9 cellular contexts compared by ENCODE assay signal in the genomic region with DNA sequence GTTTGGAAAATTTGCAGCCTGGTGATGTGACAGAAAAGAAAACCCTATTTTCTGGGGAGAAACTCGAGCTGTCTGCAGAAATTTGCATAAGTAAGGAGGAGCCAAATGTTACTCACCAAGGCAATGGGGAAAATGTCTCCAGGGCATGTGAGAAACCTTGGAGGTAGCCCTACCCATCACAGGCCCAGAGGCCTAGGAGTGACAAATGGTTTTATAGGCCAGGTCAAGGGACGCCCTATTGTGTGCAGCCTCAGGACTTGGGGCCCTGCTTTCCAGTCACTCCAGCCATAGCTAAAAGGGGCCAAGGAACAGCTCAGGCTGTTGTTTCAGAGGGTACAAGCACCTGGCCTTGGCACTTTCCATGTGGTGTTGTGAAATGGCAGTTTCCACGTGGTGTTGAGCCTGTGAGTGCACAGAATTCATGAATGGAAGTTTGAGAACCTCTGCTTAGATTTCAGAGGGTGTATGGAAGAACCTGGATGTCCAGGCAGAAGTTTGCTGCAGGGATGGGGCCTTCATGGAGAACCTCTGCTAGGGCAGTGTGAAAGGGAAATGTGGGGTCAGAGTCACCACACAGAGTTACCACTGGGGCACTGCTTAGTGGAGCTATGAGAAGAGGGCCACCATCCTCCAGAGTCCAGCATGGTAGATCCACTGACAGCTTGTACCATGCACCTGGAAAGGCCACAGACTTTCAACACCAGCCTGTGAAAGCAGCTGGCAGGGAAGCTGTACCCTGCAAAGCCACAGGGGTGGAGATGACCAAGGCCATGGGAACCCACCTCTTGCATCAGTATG.
"Had no signal": no experiment of that assay in that cellular context is flagged by ENCODE, and none has a peak within 500 bp of the region (broad histone marks: within the 10 kb centered on the region; RNA-seq: fewer than 3 reads in every experiment).

No MANE protein-coding gene starts in this region.

- H3K4me1 ChIP-seq: HAP-1 had no signal

- H3K27me3 Mint-ChIP-seq: IgD-negative memory B cell had no signal

- H3K27ac ChIP-seq: HL-60, KMS-11 had no signal

- ATAC-seq: HCT116, HepG2 had no signal

- H3K4me3 Mint-ChIP-seq: IgD-negative memory B cell had no signal

- H3K36me3 ChIP-seq: HAP-1 had no signal

- DNase-seq: GOT3, H7, KBM-7 had no signal

- H3K36me3 Mint-ChIP-seq: IgD-negative memory B cell had no signal

- H3K4me3 ChIP-seq: HAP-1 had no signal

- H3K4me2 ChIP-seq: KMS-11 had no signal
